ENCODE assay signal across 27 cellular contexts in the genomic region with DNA sequence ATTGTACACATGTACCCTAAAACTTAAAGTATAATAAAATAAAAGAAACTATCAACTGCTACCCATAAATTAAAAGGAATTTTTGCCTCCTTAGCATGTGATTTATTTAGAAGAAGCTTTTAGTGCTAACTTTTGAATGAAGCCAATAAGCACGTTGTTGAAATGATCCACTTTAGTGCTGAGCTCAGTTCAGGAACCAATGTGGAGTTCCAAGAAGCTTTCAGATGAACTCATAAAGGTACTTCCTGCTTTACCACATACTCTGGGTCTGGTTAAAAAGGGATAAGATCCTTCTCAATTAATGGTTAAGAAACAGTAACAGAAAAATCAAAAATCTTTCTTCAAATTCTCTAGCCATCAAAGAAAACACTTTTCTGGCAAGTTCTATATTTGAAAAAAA. TPM values are rescaled to one million over a fixed set of nuclear protein-coding genes. Genes with fewer than 3 reads are reported as not detected.
A peak's percentile ranks its signal among the peaks of the same experiment; 100 is the strongest.
DNase-seq lines count a peak whose midpoint lies in the region; ATAC-seq, FAIRE-seq and TF ChIP-seq lines count a peak whose summit lies in the region.
"Had no signal": no experiment of that assay in that cellular context is flagged by ENCODE, and none has a peak within 500 bp of the region (broad histone marks: within the 10 kb centered on the region; RNA-seq: fewer than 3 reads in every experiment).

No MANE protein-coding gene starts in this region.

- H3K9ac ChIP-seq in astrocyte (ENCODE audit: low read length) (no peak overlapping the region), skeletal muscle satellite cell (ENCODE audit: low read depth, low read length) (peak overlapping the region; percentile 60)

- DNase-seq in MCF 10A (ENCODE audit: unreplicated experiment) = no peak
- DNase-seq in breast epithelium (ENCODE audit: low spot score in 2 of 2) = no peak
- no peak for DNase-seq in astrocyte (ENCODE audit: low read depth)
- DNase-seq in fibroblast of mammary gland (ENCODE audit: low read depth) = peak; percentile 49
- no peak for DNase-seq in activated T-cell treated with anti-CD3 and anti-CD28 coated beads for 4 hours
- DNase-seq in prostate gland (ENCODE audit: low spot score) = no peak
- DNase-seq: activated CD4-positive, alpha-beta T cell treated with anti-CD3 and anti-CD28 coated beads for 4 hours; activated T-cell treated with anti-CD3 and anti-CD28 coated beads, Interleukin-2, amount 50 U/mL, for 48 hours; glutamatergic neuron; HFFc6; NCI-H1436; right lobe of liver; stimulated activated naive CD4-positive, alpha-beta T cell had no signal

- CTCF ChIA-PET in MCF 10A (lab: Yijun Ruan, JAX) = interaction anchor here (0.5 to 1.1 kb wide), 4 partner anchors 9 to 1101 kb away, joined by 3 read pairs; no protein-coding TSS in a partner anchor

- POLR2A ChIA-PET in MCF 10A (lab: Yijun Ruan, JAX) = interaction anchor here (0.7 to 5.3 kb wide), 16 partner anchors 10 to 1334 kb away, joined by 3 to 64 read pairs (median 6); a partner anchor contains a TSS

- no peaks in the 10 kb centered on the region for H4K20me1 ChIP-seq in astrocyte (ENCODE audit: insufficient read depth, low read length)

- H3K36me3 Mint-ChIP-seq in MCF 10A (ENCODE audit: insufficient read depth, unreplicated experiment) = peaks cover 71% of the 10 kb centered on the region
- no peaks in the 10 kb centered on the region for H3K36me3 Mint-ChIP-seq in astrocyte (ENCODE audit: low read depth, unreplicated experiment)

- H3K27ac Mint-ChIP-seq in MCF 10A (ENCODE audit: low read depth, unreplicated experiment) (peak overlapping the region; percentile 97), astrocyte (ENCODE audit: unreplicated experiment) (peak overlapping the region; percentile 43)
- H3K27ac Mint-ChIP-seq: CD14-positive monocyte; dendritic cell treated with granulocyte-macrophage colony-stimulating factor and Interleukin-4, amounts not matched to agents 40 ng/mL and 50 ng/mL, for 4 days; endodermal cell; HFFc6 had no signal

- no peak overlapping the region for H3K4me3 ChIP-seq in breast epithelium
- no peak overlapping the region for H3K4me3 ChIP-seq in astrocyte (ENCODE audit: insufficient read depth, low read depth, low read length)
- H3K4me3 ChIP-seq in fibroblast of mammary gland (ENCODE audit: control insufficient read depth, low read depth, low read length) = no peak overlapping the region
- no peak overlapping the region for H3K4me3 ChIP-seq in skeletal muscle satellite cell (ENCODE audit: low read length)
- no peak overlapping the region for H3K4me3 ChIP-seq in prostate gland
- H3K4me3 ChIP-seq: esophagus muscularis mucosa, lung, right lobe of liver, thoracic aorta, vagina had no signal

- intact Hi-C loops in MCF 10A (cut with micrococcal nuclease) = loop anchor here (1.0 kb wide), 1 partner anchor 31 kb away; no protein-coding TSS in a partner anchor
- intact Hi-C loops in breast epithelium (cut with DNase I; ENCODE audit: low total_unique reads) = no loop called here
- intact Hi-C loops in prostate gland (cut with DNase I) = no loop called here

- H3K36me3 ChIP-seq in breast epithelium (no peaks in the 10 kb centered on the region), astrocyte (ENCODE audit: insufficient read depth, low read length) (no peaks in the 10 kb centered on the region), skeletal muscle satellite cell (ENCODE audit: insufficient read depth, low read length) (peaks cover 28% of the 10 kb centered on the region), prostate gland (no peaks in the 10 kb centered on the region)
- H3K36me3 ChIP-seq: right lobe of liver, thoracic aorta, vagina had no signal

- H3K9me3 Mint-ChIP-seq in MCF 10A (ENCODE audit: unreplicated experiment) = no peaks in the 10 kb centered on the region
- H3K9me3 Mint-ChIP-seq in astrocyte (ENCODE audit: unreplicated experiment) = no peaks in the 10 kb centered on the region
- H3K9me3 Mint-ChIP-seq: dendritic cell treated with granulocyte-macrophage colony-stimulating factor and Interleukin-4, amounts not matched to agents 40 ng/mL and 50 ng/mL, for 4 days had no signal

- TF ChIP-seq POLR2A in breast epithelium (IDR thresholded peaks at IDR 0.05) = no peak
- no peak for TF ChIP-seq POLR2A in prostate gland (IDR thresholded peaks at IDR 0.05)

- no peak for FAIRE-seq in astrocyte (lab: Jason Lieb, UNC)
- FAIRE-seq: bronchial epithelial cell, D721Med had no signal

- H3K9me3 ChIP-seq in breast epithelium (no peaks in the 10 kb centered on the region), astrocyte (ENCODE audit: insufficient read depth, low read depth, low read length) (no peaks in the 10 kb centered on the region), skeletal muscle satellite cell (replicated peaks; ENCODE audit: low read length) (no peaks in the 10 kb centered on the region), prostate gland (no peaks in the 10 kb centered on the region)
- H3K9me3 ChIP-seq: esophagus muscularis mucosa, right lobe of liver, thoracic aorta, vagina had no signal

- H3K4me1 Mint-ChIP-seq in MCF 10A (ENCODE audit: insufficient read depth, unreplicated experiment) = peaks cover 34% of the 10 kb centered on the region
- H3K4me1 Mint-ChIP-seq in astrocyte (ENCODE audit: low read depth, unreplicated experiment) = peaks cover 26% of the 10 kb centered on the region
- H3K4me1 Mint-ChIP-seq: CD14-positive monocyte had no signal

- H3K27me3 ChIP-seq in breast epithelium (no peaks in the 10 kb centered on the region), astrocyte (ENCODE audit: insufficient read depth, low read length) (no peaks in the 10 kb centered on the region), skeletal muscle satellite cell (ENCODE audit: control insufficient read depth, insufficient read depth, low read length) (no peaks in the 10 kb centered on the region), prostate gland (replicated peaks; ENCODE audit: insufficient read depth) (no peaks in the 10 kb centered on the region)
- H3K27me3 ChIP-seq: esophagus muscularis mucosa, right lobe of liver, vagina had no signal

- no TSS peak for BruUV-seq in MCF 10A (replicated peaks; lab: Mats Ljungman, UMichigan)

- no peaks in the 10 kb centered on the region for H3K79me2 ChIP-seq in astrocyte (ENCODE audit: insufficient read depth, low read length)

- 0% methylated on average over 1 of the region's 1 CpG for WGBS in prostate gland

- H3K27ac ChIP-seq in breast epithelium (no peak overlapping the region), astrocyte (ENCODE audit: low read depth, low read length) (no peak overlapping the region), prostate gland (no peak overlapping the region)
- H3K27ac ChIP-seq: 22Rv1, HL-60, right lobe of liver, vagina had no signal

- H3K27me3 Mint-ChIP-seq in MCF 10A (ENCODE audit: insufficient read depth, unreplicated experiment) (no peaks in the 10 kb centered on the region), astrocyte (ENCODE audit: low read depth, unreplicated experiment) (no peaks in the 10 kb centered on the region)
- H3K27me3 Mint-ChIP-seq: dendritic cell treated with granulocyte-macrophage colony-stimulating factor and Interleukin-4, amounts not matched to agents 40 ng/mL and 50 ng/mL, for 4 days had no signal

- ATAC-seq in GM19324 (IDR thresholded peaks at IDR 0.05; ENCODE audit: low FRiP score, unreplicated experiment) = no peak

- H3K4me2 ChIP-seq in astrocyte (ENCODE audit: low read length) (no peak overlapping the region), skeletal muscle satellite cell (ENCODE audit: low read length) (no peak overlapping the region)

- TF ChIP-seq CTCF in MCF 10A (IDR thresholded peaks at IDR 0.05; ENCODE audit: unreplicated experiment) (no peak), breast epithelium (IDR thresholded peaks at IDR 0.05) (no peak), astrocyte (IDR thresholded peaks at IDR 0.05; ENCODE audit: insufficient read depth, low read depth, low read length) (no peak), fibroblast of mammary gland (conservative IDR thresholded peaks at IDR 0.05; ENCODE audit: control insufficient read depth, insufficient read depth, low read depth, low read length) (no peak), prostate gland (IDR thresholded peaks at IDR 0.05) (no peak)

- no peak overlapping the region for H2AFZ ChIP-seq in astrocyte (ENCODE audit: low read depth, low read length)

- H3K4me1 ChIP-seq in breast epithelium = no peaks in the 10 kb centered on the region
- peaks cover 13% of the 10 kb centered on the region for H3K4me1 ChIP-seq in astrocyte (ENCODE audit: insufficient read depth, low read length)
- peaks cover 54% of the 10 kb centered on the region for H3K4me1 ChIP-seq in skeletal muscle satellite cell (ENCODE audit: control insufficient read depth, insufficient read depth, low read length)
- no peaks in the 10 kb centered on the region for H3K4me1 ChIP-seq in prostate gland (replicated peaks)
- H3K4me1 ChIP-seq: right lobe of liver had no signal

- H3K4me3 Mint-ChIP-seq in MCF 10A (ENCODE audit: unreplicated experiment) = peak overlapping the region; percentile 62
- no peak overlapping the region for H3K4me3 Mint-ChIP-seq in astrocyte (ENCODE audit: unreplicated experiment)
- H3K4me3 Mint-ChIP-seq: CD14-positive monocyte; dendritic cell treated with granulocyte-macrophage colony-stimulating factor and Interleukin-4, amounts not matched to agents 40 ng/mL and 50 ng/mL, for 4 days; endodermal cell; HFFc6 had no signal

RNA-seq across cellular contexts. Expression of a gene that starts 39.4 kb away (rescaled TPM):
- total RNA-seq in MCF 10A (2022) (100 and 109 TPM in 2 replicates), breast epithelium (10 to 100 TPM; 49.9 to 87.2 (median 71.8) TPM), astrocyte (4.7 and 5.0 TPM in 2 replicates), prostate gland (10 to 100 TPM; 12.9 to 25.2 TPM)
- 69.9 and 94.0 TPM in 2 replicates for total RNA-seq in skeletal muscle satellite cell (2012; rRNA removed)
- total RNA-seq: HFFc6, OCI-LY7 had no signal
